ENCODE assay signal across 1 cellular context in genomic region chr20:63782051-63782471, GRCh38.
A peak's percentile ranks its signal among the peaks of the same experiment; 100 is the strongest.
TF ChIP-seq lines count a peak whose summit lies in the region.

No MANE protein-coding gene starts in this region.

TF ChIP-seq in HepG2, 621 proteins besides CTCF, POLR2A, EP300 and RAD21 (continued from another document and continues in another):
- no peak for TF ChIP-seq PRMT3 (CRISPR knock-in tag; IDR thresholded peaks at IDR 0.05; ENCODE audit: borderline replicate concordance, low read depth)
- TF ChIP-seq PHF8 (CRISPR knock-in tag; IDR thresholded peaks at IDR 0.05): peak; percentile 26; the same call in 1 of the 2 replicates
- TF ChIP-seq MYPOP (CRISPR knock-in tag; IDR thresholded peaks at IDR 0.05): no peak
- no peak for TF ChIP-seq POLR2G (IDR thresholded peaks at IDR 0.05; ENCODE audit: low read depth, low read length)
- peak; percentile 61 for TF ChIP-seq SAP130 (CRISPR knock-in tag; IDR thresholded peaks at IDR 0.05; ENCODE audit: low read depth)
- no peak for TF ChIP-seq SRSF4 (IDR thresholded peaks at IDR 0.05; ENCODE audit: low read depth, low read length, poor library complexity, severe bottlenecking)
- TF ChIP-seq SMAD1 (CRISPR knock-in tag; IDR thresholded peaks at IDR 0.05; ENCODE audit: borderline replicate concordance, low read depth): no peak
- TF ChIP-seq ZHX1 (CRISPR knock-in tag; IDR thresholded peaks at IDR 0.05; ENCODE audit: low read depth): no peak
- TF ChIP-seq ONECUT2 (CRISPR knock-in tag; IDR thresholded peaks at IDR 0.05): no peak
- TF ChIP-seq ZNF576 (CRISPR knock-in tag; IDR thresholded peaks at IDR 0.05): no peak
- TF ChIP-seq ZNF264 (CRISPR knock-in tag; IDR thresholded peaks at IDR 0.05): no peak
- TF ChIP-seq TEF (CRISPR knock-in tag; IDR thresholded peaks at IDR 0.05): no peak
- no peak for TF ChIP-seq ZNF318 (CRISPR knock-in tag; IDR thresholded peaks at IDR 0.05)
- TF ChIP-seq KMT2B (CRISPR knock-in tag; IDR thresholded peaks at IDR 0.05): 0 out of 2 replicates have a peak, but pooled peaks have one; percentile 28
- TF ChIP-seq ZNF343 (CRISPR knock-in tag; IDR thresholded peaks at IDR 0.05): no peak
- no peak for TF ChIP-seq MEIS2 (CRISPR knock-in tag; IDR thresholded peaks at IDR 0.05)
- TF ChIP-seq ZNF83 (CRISPR knock-in tag; IDR thresholded peaks at IDR 0.05; ENCODE audit: borderline replicate concordance): no peak
- TF ChIP-seq XRCC5 (optimal IDR thresholded peaks at IDR 0.05; ENCODE audit: low read length): peak; percentile 82
- TF ChIP-seq STAG1 (CRISPR knock-in tag; IDR thresholded peaks at IDR 0.05): peak; percentile 66
- TF ChIP-seq CREB1 (IDR thresholded peaks at IDR 0.05): no peak
- no peak for TF ChIP-seq CREB1 (CRISPR knock-in tag; IDR thresholded peaks at IDR 0.05)
- no peak for TF ChIP-seq SMARCC2 (IDR thresholded peaks at IDR 0.05)
- TF ChIP-seq ZNF703 (CRISPR knock-in tag; IDR thresholded peaks at IDR 0.05; ENCODE audit: borderline replicate concordance): no peak
- TF ChIP-seq ZNF644 (CRISPR knock-in tag; IDR thresholded peaks at IDR 0.05; ENCODE audit: low read depth): no peak
- TF ChIP-seq EHMT2 (IDR thresholded peaks at IDR 0.05; ENCODE audit: borderline replicate concordance, low read depth, low read length): no peak
- TF ChIP-seq MIER3 (CRISPR knock-in tag; IDR thresholded peaks at IDR 0.05; ENCODE audit: borderline replicate concordance): no peak
- TF ChIP-seq CENPBD1 (CRISPR knock-in tag; IDR thresholded peaks at IDR 0.05; ENCODE audit: borderline replicate concordance, low read depth): no peak
- no peak for TF ChIP-seq PTBP1 (IDR thresholded peaks at IDR 0.05; ENCODE audit: low read depth, low read length, poor library complexity, severe bottlenecking)
- peak; percentile 35; the same call in 1 of the 2 replicates for TF ChIP-seq SMC3 (IDR thresholded peaks at IDR 0.05; ENCODE audit: low read length)
- 0 out of 2 replicates have a peak, but pooled peaks have one; percentile 46 for TF ChIP-seq IRF2 (CRISPR knock-in tag; IDR thresholded peaks at IDR 0.05)
- TF ChIP-seq JUNB (CRISPR knock-in tag; IDR thresholded peaks at IDR 0.05; ENCODE audit: borderline replicate concordance): no peak
- no peak for TF ChIP-seq MTF1 (CRISPR knock-in tag; IDR thresholded peaks at IDR 0.05)
- 0 out of 2 replicates have a peak, but pooled peaks have one; percentile 13 for TF ChIP-seq NRL (CRISPR knock-in tag; IDR thresholded peaks at IDR 0.05; ENCODE audit: borderline replicate concordance)
- TF ChIP-seq ZNF18 (CRISPR knock-in tag; IDR thresholded peaks at IDR 0.05; ENCODE audit: insufficient replicate concordance): no peak
- no peak for TF ChIP-seq AKAP8 (CRISPR knock-in tag; IDR thresholded peaks at IDR 0.05)
- no peak for TF ChIP-seq ATF7 (IDR thresholded peaks at IDR 0.05)
- TF ChIP-seq ATF7 (CRISPR knock-in tag; IDR thresholded peaks at IDR 0.05): no peak
- no peak for TF ChIP-seq ZNF530 (CRISPR knock-in tag; IDR thresholded peaks at IDR 0.05; ENCODE audit: low read depth)
- TF ChIP-seq ZFP62 (CRISPR knock-in tag; IDR thresholded peaks at IDR 0.05): no peak
- TF ChIP-seq ZBTB33 (CRISPR knock-in tag; IDR thresholded peaks at IDR 0.05): 0 out of 2 replicates have a peak, but pooled peaks have one; percentile 31
- no peak for TF ChIP-seq ZNF180 (CRISPR knock-in tag; IDR thresholded peaks at IDR 0.05; ENCODE audit: borderline replicate concordance, low read depth)
- TF ChIP-seq BRF2 (CRISPR knock-in tag; IDR thresholded peaks at IDR 0.05): no peak
- TF ChIP-seq ZSCAN20 (CRISPR knock-in tag; IDR thresholded peaks at IDR 0.05; ENCODE audit: borderline replicate concordance): no peak
- no peak for TF ChIP-seq TFAP4 (IDR thresholded peaks at IDR 0.05; ENCODE audit: borderline replicate concordance, low read depth)
- TF ChIP-seq ZNF510 (CRISPR knock-in tag; IDR thresholded peaks at IDR 0.05; ENCODE audit: low read depth): no peak
